Comparison of ENCODE assay signal across 16 cellular contexts in the genomic region with DNA sequence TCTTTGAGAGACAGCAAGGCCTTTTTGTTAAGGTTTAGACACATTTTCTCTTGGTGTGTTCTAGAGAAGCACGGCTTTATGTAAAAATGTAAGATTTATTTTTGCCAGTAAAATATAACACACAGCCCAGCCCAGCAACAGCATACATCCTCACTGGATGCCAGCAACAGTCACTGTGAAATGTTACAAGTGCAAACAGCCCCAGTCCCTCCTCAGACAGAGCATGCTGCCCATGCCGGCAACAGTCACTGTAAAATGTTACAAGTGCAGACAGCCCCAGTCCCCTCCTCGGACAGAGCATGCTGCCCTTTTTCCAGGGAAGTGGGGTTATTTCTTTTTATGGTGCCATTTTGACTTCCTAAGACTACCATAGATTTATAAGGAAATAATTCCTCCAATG.
DNase-seq lines count a peak whose midpoint lies in the region; ATAC-seq and TF ChIP-seq lines count a peak whose summit lies in the region.
"Had no signal": no experiment of that assay in that cellular context is flagged by ENCODE, and none has a peak within 500 bp of the region (broad histone marks: within the 10 kb centered on the region; RNA-seq: fewer than 3 reads in every experiment).

No MANE protein-coding gene starts in this region.

- no peak for ATAC-seq in heart left ventricle
- ATAC-seq in GM21737 (IDR thresholded peaks at IDR 0.05; ENCODE audit: unreplicated experiment) = no peak
- ATAC-seq: HepG2 had no signal

- TF ChIP-seq POLR2A in heart left ventricle (IDR thresholded peaks at IDR 0.05) = no peak

- no peaks in the 10 kb centered on the region for H3K27me3 Mint-ChIP-seq in endodermal cell (ENCODE audit: insufficient read depth)

- peak overlapping the region; percentile 0 to 30 for H3K27ac ChIP-seq in right atrium auricular region
- H3K27ac ChIP-seq in heart left ventricle = peak overlapping the region in 1 of 12 donors; percentile 71
- H3K27ac ChIP-seq in endodermal cell (ENCODE audit: low read depth, low read length) = no peak overlapping the region
- H3K27ac ChIP-seq in rectal smooth muscle tissue (ENCODE audit: low read depth, low read length) = peak overlapping the region; percentile 80

- H3K9me3 ChIP-seq in right atrium auricular region (no peaks in the 10 kb centered on the region), heart left ventricle (no peaks in the 10 kb centered on the region), endodermal cell (ENCODE audit: control insufficient read depth, low read length) (no peaks in the 10 kb centered on the region)

- DNase-seq in right atrium auricular region (ENCODE audit: low spot score) (no peak), heart left ventricle (no peak), endodermal cell (no peak), NCI-H1105 (lab: John Stamatoyannopoulos, UW) (no peak), COLO668 (lab: John Stamatoyannopoulos, UW; ENCODE audit: unreplicated experiment) (no peak)
- DNase-seq: DMS79 treated with DMSO at 0.1 percent for 48 hours, H9, KBM-7, NCI-H187, NCI-H2107, NCI-H510A, NCI-H774, SHP77 had no signal

- intact Hi-C loops in heart left ventricle (cut with DNase I) = loop anchor here in 3 of 10 donors (10.0 kb wide), 1 partner anchor 280 kb away; no protein-coding TSS in a partner anchor

- H3K4me1 Mint-ChIP-seq in endodermal cell = peaks cover 13% of the 10 kb centered on the region

- H3K36me3 ChIP-seq in right atrium auricular region = no peaks in the 10 kb centered on the region
- H3K36me3 ChIP-seq in heart left ventricle = no peaks in the 10 kb centered on the region
- no peaks in the 10 kb centered on the region for H3K36me3 ChIP-seq in endodermal cell (ENCODE audit: control insufficient read depth, insufficient read depth, low read length)
- no peaks in the 10 kb centered on the region for H3K36me3 ChIP-seq in rectal smooth muscle tissue (ENCODE audit: control insufficient read depth, insufficient read depth, low read length)

- no peak overlapping the region for H3K9ac ChIP-seq in endodermal cell (ENCODE audit: extremely low read depth, low read length, poor library complexity, severe bottlenecking)
- H3K9ac ChIP-seq in rectal smooth muscle tissue (ENCODE audit: low read length) = no peak overlapping the region

- 43 to 75% (median 65%) methylated on average over 3 of the region's 3 CpGs for WGBS in heart left ventricle, 4 donors
- WGBS in endodermal cell (ENCODE audit: insufficient coverage in 1 of 2, insufficient read length in 1 of 2), 2 experiments = 69 to 76% methylated on average over 2 of the region's 3 CpGs

- peaks cover 3% of the 10 kb centered on the region for H3K36me3 Mint-ChIP-seq in endodermal cell (ENCODE audit: low read depth)

- H3K4me3 ChIP-seq in right atrium auricular region (no peak overlapping the region), heart left ventricle (no peak overlapping the region), endodermal cell (ENCODE audit: low read length) (no peak overlapping the region), rectal smooth muscle tissue (ENCODE audit: low read length) (no peak overlapping the region)

- H3K4me1 ChIP-seq in right atrium auricular region (peaks cover 0 to 27% of the 10 kb centered on the region in 2 donors), heart left ventricle (peaks cover 0 to 32% (median 16%) of the 10 kb centered on the region in 12 donors), endodermal cell (ENCODE audit: control insufficient read depth, insufficient read depth, low read length) (peaks cover 14% of the 10 kb centered on the region), rectal smooth muscle tissue (ENCODE audit: control insufficient read depth, insufficient read depth, low read length) (peaks cover 27% of the 10 kb centered on the region)

- H3K27me3 ChIP-seq in right atrium auricular region (no peaks in the 10 kb centered on the region), heart left ventricle (no peaks in the 10 kb centered on the region), endodermal cell (ENCODE audit: control insufficient read depth, insufficient read depth, low read length, poor library complexity, severe bottlenecking) (no peaks in the 10 kb centered on the region), rectal smooth muscle tissue (ENCODE audit: control insufficient read depth, insufficient read depth, low read length) (no peaks in the 10 kb centered on the region)

- no peaks in the 10 kb centered on the region for H3K9me3 Mint-ChIP-seq in endodermal cell
- H3K9me3 Mint-ChIP-seq: H9 had no signal

- H3K4me3 Mint-ChIP-seq in endodermal cell = no peak overlapping the region
- H3K4me3 Mint-ChIP-seq: H9 had no signal

- TF ChIP-seq CTCF in right atrium auricular region (IDR thresholded peaks at IDR 0.05) (no peak), heart left ventricle (IDR thresholded peaks at IDR 0.05) (no peak), endodermal cell (conservative IDR thresholded peaks at IDR 0.05) (no peak)

- peak overlapping the region; percentile 12 for H3K27ac Mint-ChIP-seq in endodermal cell
- H3K27ac Mint-ChIP-seq: H9 had no signal
